ENCODE assay signal across 1 cellular context in genomic region chr22:23894710-23895598, GRCh38.
TF ChIP-seq lines count a peak whose summit lies in the region.

No MANE protein-coding gene starts in this region.

TF ChIP-seq in HepG2, 621 proteins besides CTCF, POLR2A, EP300 and RAD21 (continued from another document and continues in another):
- no peak for TF ChIP-seq AHDC1 (CRISPR knock-in tag; IDR thresholded peaks at IDR 0.05; ENCODE audit: borderline replicate concordance)
- peak; percentile 49; the same call in 1 of the 2 replicates for TF ChIP-seq BRCA1 (CRISPR knock-in tag; IDR thresholded peaks at IDR 0.05)
- no peak for TF ChIP-seq THAP8 (CRISPR knock-in tag; IDR thresholded peaks at IDR 0.05; ENCODE audit: borderline replicate concordance)
- TF ChIP-seq ZNF235 (CRISPR knock-in tag; IDR thresholded peaks at IDR 0.05; ENCODE audit: borderline replicate concordance), result no peak
- peak; percentile 42 for TF ChIP-seq HNRNPK (IDR thresholded peaks at IDR 0.05; ENCODE audit: low read depth, low read length, poor library complexity, severe bottlenecking)
- TF ChIP-seq IKZF5 (CRISPR knock-in tag; IDR thresholded peaks at IDR 0.05), result peak; percentile 12; the same call in 1 of the 2 replicates
- peak; percentile 92 for TF ChIP-seq AGO2 (optimal IDR thresholded peaks at IDR 0.05; ENCODE audit: low read depth, low read length)
- no peak for TF ChIP-seq ZFP41 (CRISPR knock-in tag; IDR thresholded peaks at IDR 0.05; ENCODE audit: borderline replicate concordance)
- peak; percentile 75; the same call in 1 of the 2 replicates for TF ChIP-seq HNRNPL (IDR thresholded peaks at IDR 0.05; ENCODE audit: low read depth, low read length)
- TF ChIP-seq ZFY (CRISPR knock-in tag; IDR thresholded peaks at IDR 0.05), result peak; percentile 45; the same call in 1 of the 2 replicates
- no peak for TF ChIP-seq ZNF83 (CRISPR knock-in tag; IDR thresholded peaks at IDR 0.05; ENCODE audit: borderline replicate concordance)
- 0 out of 2 replicates have a peak, but pooled peaks have one; percentile 37 for TF ChIP-seq THAP9 (CRISPR knock-in tag; IDR thresholded peaks at IDR 0.05; ENCODE audit: borderline replicate concordance)
- no peak for TF ChIP-seq SYNCRIP (IDR thresholded peaks at IDR 0.05; ENCODE audit: insufficient read depth, low read depth, low read length)
- TF ChIP-seq, protein P1, sequence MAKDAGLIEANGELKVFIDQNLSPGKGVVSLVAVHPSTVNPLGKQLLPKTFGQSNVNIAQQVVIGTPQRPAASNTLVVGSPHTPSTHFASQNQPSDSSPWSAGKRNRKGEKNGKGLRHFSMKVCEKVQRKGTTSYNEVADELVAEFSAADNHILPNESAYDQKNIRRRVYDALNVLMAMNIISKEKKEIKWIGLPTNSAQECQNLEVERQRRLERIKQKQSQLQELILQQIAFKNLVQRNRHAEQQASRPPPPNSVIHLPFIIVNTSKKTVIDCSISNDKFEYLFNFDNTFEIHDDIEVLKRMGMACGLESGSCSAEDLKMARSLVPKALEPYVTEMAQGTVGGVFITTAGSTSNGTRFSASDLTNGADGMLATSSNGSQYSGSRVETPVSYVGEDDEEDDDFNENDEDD (CRISPR knock-in tag; IDR thresholded peaks at IDR 0.05; ENCODE audit: borderline replicate concordance), result peak; percentile 49; the same call in 1 of the 2 replicates
- TF ChIP-seq KDM1A (CRISPR knock-in tag; IDR thresholded peaks at IDR 0.05), result no peak
- no peak for TF ChIP-seq PCBP1 (IDR thresholded peaks at IDR 0.05; ENCODE audit: borderline replicate concordance, low read depth, low read length)
- peak; percentile 78; the same call in 1 of the 2 replicates for TF ChIP-seq ZNF234 (CRISPR knock-in tag; conservative IDR thresholded peaks at IDR 0.05)
- TF ChIP-seq, protein P2, sequence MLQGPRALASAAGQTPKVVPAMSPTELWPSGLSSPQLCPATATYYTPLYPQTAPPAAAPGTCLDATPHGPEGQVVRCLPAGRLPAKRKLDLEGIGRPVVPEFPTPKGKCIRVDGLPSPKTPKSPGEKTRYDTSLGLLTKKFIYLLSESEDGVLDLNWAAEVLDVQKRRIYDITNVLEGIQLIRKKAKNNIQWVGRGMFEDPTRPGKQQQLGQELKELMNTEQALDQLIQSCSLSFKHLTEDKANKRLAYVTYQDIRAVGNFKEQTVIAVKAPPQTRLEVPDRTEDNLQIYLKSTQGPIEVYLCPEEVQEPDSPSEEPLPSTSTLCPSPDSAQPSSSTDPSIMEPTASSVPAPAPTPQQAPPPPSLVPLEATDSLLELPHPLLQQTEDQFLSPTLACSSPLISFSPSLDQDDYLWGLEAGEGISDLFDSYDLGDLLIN (CRISPR knock-in tag; IDR thresholded peaks at IDR 0.05; ENCODE audit: borderline replicate concordance), result no peak
- TF ChIP-seq FOXJ3 (CRISPR knock-in tag; IDR thresholded peaks at IDR 0.05; ENCODE audit: borderline replicate concordance), result no peak
- TF ChIP-seq TCF7 (IDR thresholded peaks at IDR 0.05; ENCODE audit: low read depth), result no peak
- TF ChIP-seq, protein P3, sequence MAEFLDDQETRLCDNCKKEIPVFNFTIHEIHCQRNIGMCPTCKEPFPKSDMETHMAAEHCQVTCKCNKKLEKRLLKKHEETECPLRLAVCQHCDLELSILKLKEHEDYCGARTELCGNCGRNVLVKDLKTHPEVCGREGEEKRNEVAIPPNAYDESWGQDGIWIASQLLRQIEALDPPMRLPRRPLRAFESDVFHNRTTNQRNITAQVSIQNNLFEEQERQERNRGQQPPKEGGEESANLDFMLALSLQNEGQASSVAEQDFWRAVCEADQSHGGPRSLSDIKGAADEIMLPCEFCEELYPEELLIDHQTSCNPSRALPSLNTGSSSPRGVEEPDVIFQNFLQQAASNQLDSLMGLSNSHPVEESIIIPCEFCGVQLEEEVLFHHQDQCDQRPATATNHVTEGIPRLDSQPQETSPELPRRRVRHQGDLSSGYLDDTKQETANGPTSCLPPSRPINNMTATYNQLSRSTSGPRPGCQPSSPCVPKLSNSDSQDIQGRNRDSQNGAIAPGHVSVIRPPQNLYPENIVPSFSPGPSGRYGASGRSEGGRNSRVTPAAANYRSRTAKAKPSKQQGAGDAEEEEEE (CRISPR knock-in tag; IDR thresholded peaks at IDR 0.05; ENCODE audit: borderline replicate concordance), result no peak
- no peak for TF ChIP-seq GTF3A (CRISPR knock-in tag; conservative IDR thresholded peaks at IDR 0.05)
- TF ChIP-seq HNRNPUL1 (IDR thresholded peaks at IDR 0.05; ENCODE audit: low read depth, low read length), result no peak
- no peak for TF ChIP-seq KLF9 (CRISPR knock-in tag; IDR thresholded peaks at IDR 0.05; ENCODE audit: low read depth)
- 0 out of 2 replicates have a peak, but pooled peaks have one; percentile 16 for TF ChIP-seq NR2F2 (IDR thresholded peaks at IDR 0.05; ENCODE audit: borderline replicate concordance, low read depth)
- TF ChIP-seq GZF1 (CRISPR knock-in tag; IDR thresholded peaks at IDR 0.05), result no peak
- TF ChIP-seq, protein P4, sequence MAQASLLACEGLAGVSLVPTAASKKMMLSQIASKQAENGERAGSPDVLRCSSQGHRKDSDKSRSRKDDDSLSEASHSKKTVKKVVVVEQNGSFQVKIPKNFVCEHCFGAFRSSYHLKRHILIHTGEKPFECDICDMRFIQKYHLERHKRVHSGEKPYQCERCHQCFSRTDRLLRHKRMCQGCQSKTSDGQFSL (CRISPR knock-in tag; IDR thresholded peaks at IDR 0.05), result 0 out of 2 replicates have a peak, but pooled peaks have one; percentile 19
- TF ChIP-seq ZNF121 (CRISPR knock-in tag; IDR thresholded peaks at IDR 0.05), result no peak; the same call in 1 of the 2 replicates
- TF ChIP-seq SALL2 (CRISPR knock-in tag; IDR thresholded peaks at IDR 0.05), result no peak
- TF ChIP-seq, protein P5, sequence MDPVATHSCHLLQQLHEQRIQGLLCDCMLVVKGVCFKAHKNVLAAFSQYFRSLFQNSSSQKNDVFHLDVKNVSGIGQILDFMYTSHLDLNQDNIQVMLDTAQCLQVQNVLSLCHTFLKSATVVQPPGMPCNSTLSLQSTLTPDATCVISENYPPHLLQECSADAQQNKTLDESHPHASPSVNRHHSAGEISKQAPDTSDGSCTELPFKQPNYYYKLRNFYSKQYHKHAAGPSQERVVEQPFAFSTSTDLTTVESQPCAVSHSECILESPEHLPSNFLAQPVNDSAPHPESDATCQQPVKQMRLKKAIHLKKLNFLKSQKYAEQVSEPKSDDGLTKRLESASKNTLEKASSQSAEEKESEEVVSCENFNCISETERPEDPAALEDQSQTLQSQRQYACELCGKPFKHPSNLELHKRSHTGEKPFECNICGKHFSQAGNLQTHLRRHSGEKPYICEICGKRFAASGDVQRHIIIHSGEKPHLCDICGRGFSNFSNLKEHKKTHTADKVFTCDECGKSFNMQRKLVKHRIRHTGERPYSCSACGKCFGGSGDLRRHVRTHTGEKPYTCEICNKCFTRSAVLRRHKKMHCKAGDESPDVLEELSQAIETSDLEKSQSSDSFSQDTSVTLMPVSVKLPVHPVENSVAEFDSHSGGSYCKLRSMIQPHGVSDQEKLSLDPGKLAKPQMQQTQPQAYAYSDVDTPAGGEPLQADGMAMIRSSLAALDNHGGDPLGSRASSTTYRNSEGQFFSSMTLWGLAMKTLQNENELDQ (CRISPR knock-in tag; IDR thresholded peaks at IDR 0.05; ENCODE audit: borderline replicate concordance), result no peak
- TF ChIP-seq ZNF513 (CRISPR knock-in tag; conservative IDR thresholded peaks at IDR 0.05), result no peak
- TF ChIP-seq PHF21A (CRISPR knock-in tag; IDR thresholded peaks at IDR 0.05), result no peak; the same call in 1 of the 2 replicates
- TF ChIP-seq KLF6 (CRISPR knock-in tag; IDR thresholded peaks at IDR 0.05), result no peak; the same call in 1 of the 2 replicates
- no peak for TF ChIP-seq ZNF337 (CRISPR knock-in tag; IDR thresholded peaks at IDR 0.05; ENCODE audit: borderline replicate concordance, low read depth)
- TF ChIP-seq ZNF282 (IDR thresholded peaks at IDR 0.05; ENCODE audit: partially characterized antibody), result no peak
- TF ChIP-seq SATB2 (CRISPR knock-in tag; IDR thresholded peaks at IDR 0.05), result no peak
- TF ChIP-seq, protein P6, sequence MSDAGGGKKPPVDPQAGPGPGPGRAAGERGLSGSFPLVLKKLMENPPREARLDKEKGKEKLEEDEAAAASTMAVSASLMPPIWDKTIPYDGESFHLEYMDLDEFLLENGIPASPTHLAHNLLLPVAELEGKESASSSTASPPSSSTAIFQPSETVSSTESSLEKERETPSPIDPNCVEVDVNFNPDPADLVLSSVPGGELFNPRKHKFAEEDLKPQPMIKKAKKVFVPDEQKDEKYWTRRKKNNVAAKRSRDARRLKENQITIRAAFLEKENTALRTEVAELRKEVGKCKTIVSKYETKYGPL (CRISPR knock-in tag; IDR thresholded peaks at IDR 0.05), result 0 out of 2 replicates have a peak, but pooled peaks have one; percentile 30
- TF ChIP-seq MEIS1 (CRISPR knock-in tag; IDR thresholded peaks at IDR 0.05; ENCODE audit: borderline replicate concordance), result no peak; the same call in 1 of the 2 replicates
